8 cellular contexts compared by ENCODE assay signal in the genomic region with DNA sequence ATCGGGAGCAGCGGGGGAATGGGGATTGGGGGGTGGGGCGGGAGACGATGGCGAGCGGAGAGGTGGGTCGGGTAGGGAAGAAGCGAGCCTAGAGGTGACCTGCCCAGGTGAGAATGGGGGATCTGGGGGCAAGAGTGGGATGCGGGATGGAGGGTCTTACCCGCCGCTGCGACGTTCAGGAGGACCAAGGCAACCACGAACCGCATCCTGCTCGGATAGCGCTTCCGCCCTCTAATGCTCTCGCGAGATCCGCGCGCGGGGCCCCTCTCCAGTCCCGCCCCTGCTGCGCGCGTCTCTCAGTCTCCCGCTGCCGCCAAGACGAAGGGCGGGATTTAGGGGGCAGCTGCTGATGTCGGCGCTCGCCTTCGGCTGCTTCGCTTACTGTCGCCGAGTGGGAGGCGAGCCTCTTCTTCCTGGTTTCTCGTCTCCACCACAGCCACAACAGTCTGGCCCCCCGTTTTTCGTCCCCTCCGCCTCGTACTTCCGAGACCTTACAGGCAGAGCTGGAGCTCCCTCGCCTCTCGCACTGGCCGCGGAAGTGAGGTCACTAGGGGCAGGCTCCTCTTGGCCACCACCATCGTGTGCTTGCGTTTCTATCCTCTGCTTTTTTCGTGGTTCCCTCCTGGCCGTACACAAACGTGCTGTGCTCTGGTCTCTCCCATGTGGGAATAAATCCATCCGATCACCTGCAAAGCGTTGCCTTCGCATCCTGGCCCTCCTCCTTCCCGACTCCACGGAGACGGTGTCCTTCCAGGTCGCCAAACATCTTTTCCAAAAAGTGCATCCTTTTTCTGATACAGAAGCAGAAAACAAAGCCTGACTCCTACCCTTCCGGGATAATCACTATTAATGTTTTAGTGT. TPM values are rescaled to one million over a fixed set of nuclear protein-coding genes. Genes with fewer than 3 reads are reported as not detected.
DNase-seq lines count a peak whose midpoint lies in the region; ATAC-seq, FAIRE-seq and TF ChIP-seq lines count a peak whose summit lies in the region.

TSS of gene TGOLN2 (minus strand) at position 233 of the 861 bp plus-strand sequence. CDS start at position 206, 27 bp downstream.

- DNase-seq in GM12892 (ENCODE audit: insufficient read length) (peak; percentile 92), NCI-H1436 treated with DMSO at 0.1 percent for 48 hours (lab: John Stamatoyannopoulos, UW) (peak; percentile 59), T follicular helper cell (ENCODE audit: low read depth) (peak; percentile 91), adipocyte (ENCODE audit: low read depth) (peak; percentile 98), cardiac septum (ENCODE audit: low spot score) (peak; percentile 96), trophoblast cell (peak; percentile 93 to 96), tibial nerve (ENCODE audit: low spot score in 2 of 2) (peak; percentile 89)

- no peak within 1 kb of the TSS for H2BK12ac ChIP-seq in trophoblast cell (ENCODE audit: low read length)

- peak within 1 kb of the TSS; percentile 70 for H3K4me2 ChIP-seq in trophoblast cell (ENCODE audit: low read length)

- H2BK120ac ChIP-seq in trophoblast cell (ENCODE audit: insufficient read depth, low read length, poor library complexity) = peak within 1 kb of the TSS; percentile 88

- H3K18ac ChIP-seq in trophoblast cell (ENCODE audit: low read length) = peak within 1 kb of the TSS; percentile 97

- peak within 1 kb of the TSS; percentile 21 for H2AK5ac ChIP-seq in trophoblast cell (ENCODE audit: low read length)

- peaks cover 12% of the 10 kb centered on the region for H3K79me2 ChIP-seq in trophoblast cell (ENCODE audit: control insufficient read depth, insufficient read depth, low read length, poor library complexity)

- peak within 1 kb of the TSS; percentile 93 for H4K91ac ChIP-seq in trophoblast cell (ENCODE audit: low read depth, low read length)

- H3K4me3 ChIP-seq in adipocyte (ENCODE audit: low read length) (peak within 1 kb of the TSS; percentile 88), trophoblast cell (ENCODE audit: low read depth, low read length) (peak within 1 kb of the TSS; percentile 86), tibial nerve (peak within 1 kb of the TSS; percentile 67 to 79 (median 73))

- H3K27ac ChIP-seq in trophoblast cell (ENCODE audit: low read depth, low read length) (peak within 1 kb of the TSS; percentile 96), tibial nerve (peak within 1 kb of the TSS; percentile 90 to 97 (median 93))

- TF ChIP-seq CTCF in tibial nerve (IDR thresholded peaks at IDR 0.05) = peak in 2 of 5 experiments; percentile 43 to 51

- peak within 1 kb of the TSS; percentile 98 for H4K8ac ChIP-seq in trophoblast cell (ENCODE audit: low read depth, low read length)

- H3K4me1 ChIP-seq in adipocyte (ENCODE audit: control insufficient read depth, insufficient read depth, low read length) (peaks cover 46% of the 10 kb centered on the region), trophoblast cell (ENCODE audit: control insufficient read depth in 1 of 2, insufficient read depth in 2 of 2, low read length in 2 of 2) (peaks cover 11 to 13% of the 10 kb centered on the region in 2 experiments), tibial nerve (peaks cover 0 to 51% (median 27%) of the 10 kb centered on the region in 4 donors)

- H2AFZ ChIP-seq in trophoblast cell (ENCODE audit: insufficient read depth, low read length, poor library complexity) = peak within 1 kb of the TSS; percentile 96

- no peaks in the 10 kb centered on the region for H3K27me3 ChIP-seq in adipocyte (replicated peaks; ENCODE audit: control insufficient read depth, insufficient read depth, low read length)
- H3K27me3 ChIP-seq in trophoblast cell (ENCODE audit: insufficient read depth, low read length) = no peaks in the 10 kb centered on the region
- no peaks in the 10 kb centered on the region for H3K27me3 ChIP-seq in tibial nerve

- peak within 1 kb of the TSS; percentile 91 for H3K9ac ChIP-seq in adipocyte (ENCODE audit: low read length)
- peak within 1 kb of the TSS; percentile 83 for H3K9ac ChIP-seq in trophoblast cell (ENCODE audit: low read length)

- peak in 1 of 2 donors; percentile 99 for TF ChIP-seq EP300 in tibial nerve (IDR thresholded peaks at IDR 0.05)

- H3K79me1 ChIP-seq in trophoblast cell (ENCODE audit: low read length) = peaks cover 5% of the 10 kb centered on the region

- peak within 1 kb of the TSS; percentile 98 for H4K12ac ChIP-seq in trophoblast cell (ENCODE audit: low read depth, low read length)

- H3K9me3 ChIP-seq in adipocyte (ENCODE audit: control insufficient read depth, low read length) (no peaks in the 10 kb centered on the region), trophoblast cell (ENCODE audit: insufficient read depth, low read depth, low read length) (no peaks in the 10 kb centered on the region), tibial nerve (no peaks in the 10 kb centered on the region)

- WGBS in trophoblast cell (ENCODE audit: extremely low coverage, insufficient coverage, insufficient read length) = no CpG with 5 or more reads among the region's 63 CpGs
- WGBS in tibial nerve, 2 donors = 0 to 1% methylated on average over 62 to 63 of the region's 63 CpGs

- H3K4ac ChIP-seq in trophoblast cell (ENCODE audit: low read depth, low read length) = peak within 1 kb of the TSS; percentile 93

- FAIRE-seq in GM12892 (lab: Jason Lieb, UNC) = peak; percentile 91

- ATAC-seq in HG02840 (IDR thresholded peaks at IDR 0.05; ENCODE audit: low FRiP score, unreplicated experiment) = peak; percentile 84

- no peak within 1 kb of the TSS for H3K23ac ChIP-seq in trophoblast cell (ENCODE audit: low read length)

- H2BK5ac ChIP-seq in trophoblast cell (ENCODE audit: low read depth, low read length, poor library complexity) = peak within 1 kb of the TSS; percentile 93

- peak within 1 kb of the TSS; percentile 99 for H3K14ac ChIP-seq in trophoblast cell (ENCODE audit: low read length)

- intact Hi-C loops in cardiac septum (cut with DNase I) = no loop called here

- peak; percentile 99 for TF ChIP-seq POLR2A in GM12892 (IDR thresholded peaks at IDR 0.05; ENCODE audit: low read depth, low read length)
- peak; percentile 97 to 98 for TF ChIP-seq POLR2A in tibial nerve (IDR thresholded peaks at IDR 0.05)

- H3K36me3 ChIP-seq in adipocyte (ENCODE audit: control insufficient read depth, insufficient read depth, low read length, severe bottlenecking) = peaks cover 19% of the 10 kb centered on the region
- peaks cover 17 to 18% of the 10 kb centered on the region in 2 experiments for H3K36me3 ChIP-seq in trophoblast cell (ENCODE audit: control insufficient read depth in 1 of 2, insufficient read depth in 2 of 2, low read length in 2 of 2)
- H3K36me3 ChIP-seq in tibial nerve = peaks cover 0 to 27% (median 17%) of the 10 kb centered on the region in 3 donors

RNA-seq across cellular contexts. Expression of gene TGOLN2, which starts in this region (rescaled TPM):
- 46.3 TPM for polyA plus RNA-seq in GM12892 (2012; ENCODE audit: missing spikeins)
- total RNA-seq in cardiac septum (75.1 TPM), tibial nerve (100 to 1,000 TPM in 3 of 4 donors, 10 to 100 TPM in 1; 96.9 to 128 (median 109) TPM)
- polyA plus RNA-seq in trophoblast cell (2013) = 45.9 and 46.2 TPM in 2 replicates

Comparison
In these comparisons a context has a peak if more than half of its experiments do, and no peak if none do; other contexts are left out.
1. Peak in every context shown above with its lines: DNase-seq, ATAC-seq, H3K4me3 ChIP-seq and H3K27ac ChIP-seq.